ENCODE assay signal across 15 cellular contexts in genomic region chr20:45882469-45883099, GRCh38. TPM values are rescaled to one million over a fixed set of nuclear protein-coding genes. Genes with fewer than 3 reads are reported as not detected.
DNase-seq lines count a peak whose midpoint lies in the region; ATAC-seq and TF ChIP-seq lines count a peak whose summit lies in the region.
"Had no signal": no experiment of that assay in that cellular context is flagged by ENCODE, and none has a peak within 500 bp of the region (broad histone marks: within the 10 kb centered on the region; RNA-seq: fewer than 3 reads in every experiment).

No MANE protein-coding gene starts in this region.

- peak overlapping the region; percentile 65 for H3K4me3 Mint-ChIP-seq in activated CD4-positive, alpha-beta T cell treated with anti-CD3 and anti-CD28 coated beads, Interleukin-2, amount 10 ng/mL, durations not matched to agents 7 days and 5 days
- H3K4me3 Mint-ChIP-seq in activated naive CD8-positive, alpha-beta T cell treated with anti-CD3 and anti-CD28 coated beads, Interleukin-2, amount 10 ng/mL, durations not matched to agents 7 days and 5 days = peak overlapping the region; percentile 41
- H3K4me3 Mint-ChIP-seq in neural crest cell = peak overlapping the region; percentile 86

- H3K9me3 Mint-ChIP-seq in activated CD4-positive, alpha-beta T cell treated with anti-CD3 and anti-CD28 coated beads, Interleukin-2, amount 10 ng/mL, durations not matched to agents 7 days and 5 days = no peaks in the 10 kb centered on the region
- H3K9me3 Mint-ChIP-seq in activated naive CD8-positive, alpha-beta T cell treated with anti-CD3 and anti-CD28 coated beads, Interleukin-2, amount 10 ng/mL, durations not matched to agents 7 days and 5 days = no peaks in the 10 kb centered on the region
- H3K9me3 Mint-ChIP-seq in neural crest cell = no peaks in the 10 kb centered on the region

- DNase-seq in activated CD4-positive, alpha-beta T cell treated with anti-CD3 and anti-CD28 coated beads, Interleukin-2, amount 10 ng/mL, durations not matched to agents 7 days and 5 days = no peak
- DNase-seq in activated CD4-positive, alpha-beta T cell treated with anti-CD3 and anti-CD28 coated beads, Interleukin-2, amount 50 U/mL, for 1 hour = no peak
- no peak for DNase-seq in Jurkat, Clone E6-1 (ENCODE audit: low read depth, low spot score)
- DNase-seq in activated naive CD8-positive, alpha-beta T cell treated with anti-CD3 and anti-CD28 coated beads, Interleukin-2, amount 10 ng/mL, durations not matched to agents 7 days and 5 days = no peak
- DNase-seq in neural crest cell (ENCODE audit: low read depth, low spot score) (no peak), head of caudate nucleus (no peak)
- DNase-seq in stimulated activated naive CD4-positive, alpha-beta T cell treated with Interleukin-2 at 50 U/mL for 16 hours (lab: John Stamatoyannopoulos, UW) = no peak
- DNase-seq: activated CD4-positive, alpha-beta T cell treated with anti-CD3 and anti-CD28 coated beads for 4 hours; hypothalamus; KBM-7; NCI-H1694; NCI-H524; ovary; thyroid gland had no signal

- no peak for ATAC-seq in activated naive CD8-positive, alpha-beta T cell treated with anti-CD3 and anti-CD28 coated beads, Interleukin-2, amount 10 ng/mL, durations not matched to agents 7 days and 5 days (ENCODE audit: low read depth)
- no peak for ATAC-seq in HG03442 (IDR thresholded peaks at IDR 0.05; ENCODE audit: unreplicated experiment)

- no peak for TF ChIP-seq CTCF in neural crest cell (conservative IDR thresholded peaks at IDR 0.05)

- peak overlapping the region; percentile 5; the same call in 1 of the 2 replicates for H3K4me3 ChIP-seq in Jurkat, Clone E6-1 (ENCODE audit: low read length)
- H3K4me3 ChIP-seq: thyroid gland had no signal

- no peak overlapping the region for H3K27ac Mint-ChIP-seq in activated CD4-positive, alpha-beta T cell treated with anti-CD3 and anti-CD28 coated beads, Interleukin-2, amount 10 ng/mL, durations not matched to agents 7 days and 5 days
- H3K27ac Mint-ChIP-seq in activated naive CD8-positive, alpha-beta T cell treated with anti-CD3 and anti-CD28 coated beads, Interleukin-2, amount 10 ng/mL, durations not matched to agents 7 days and 5 days = peak overlapping the region; percentile 11
- H3K27ac Mint-ChIP-seq in neural crest cell (ENCODE audit: unreplicated experiment) = no peak overlapping the region

- intact Hi-C loops in head of caudate nucleus (cut with DNase I) = no loop called here

- H3K27me3 Mint-ChIP-seq in activated CD4-positive, alpha-beta T cell treated with anti-CD3 and anti-CD28 coated beads, Interleukin-2, amount 10 ng/mL, durations not matched to agents 7 days and 5 days = no peaks in the 10 kb centered on the region
- H3K27me3 Mint-ChIP-seq in activated naive CD8-positive, alpha-beta T cell treated with anti-CD3 and anti-CD28 coated beads, Interleukin-2, amount 10 ng/mL, durations not matched to agents 7 days and 5 days = no peaks in the 10 kb centered on the region
- H3K27me3 Mint-ChIP-seq in neural crest cell (ENCODE audit: low read depth) = no peaks in the 10 kb centered on the region

- peaks cover 44% of the 10 kb centered on the region for H3K4me1 Mint-ChIP-seq in activated CD4-positive, alpha-beta T cell treated with anti-CD3 and anti-CD28 coated beads, Interleukin-2, amount 10 ng/mL, durations not matched to agents 7 days and 5 days
- peaks cover 41% of the 10 kb centered on the region for H3K4me1 Mint-ChIP-seq in activated naive CD8-positive, alpha-beta T cell treated with anti-CD3 and anti-CD28 coated beads, Interleukin-2, amount 10 ng/mL, durations not matched to agents 7 days and 5 days
- peaks cover 20% of the 10 kb centered on the region for H3K4me1 Mint-ChIP-seq in neural crest cell

- POLR2A ChIA-PET in activated CD4-positive, alpha-beta T cell treated with anti-CD3 and anti-CD28 coated beads, Interleukin-2, amount 10 ng/mL, durations not matched to agents 7 days and 5 days (lab: Charles Lee) = no interaction called here
- POLR2A ChIA-PET in activated naive CD8-positive, alpha-beta T cell treated with anti-CD3 and anti-CD28 coated beads, Interleukin-2, amount 10 ng/mL, durations not matched to agents 7 days and 5 days (lab: Charles Lee) = interaction anchor here (1.0 to 2.6 kb wide), 6 partner anchors 8 to 91 kb away, joined by 3 to 30 read pairs (median 4); partner anchors contain the start of genes CTSA, DNTTIP1, NEURL2 and PCIF1

- CTCF ChIA-PET in activated CD4-positive, alpha-beta T cell treated with anti-CD3 and anti-CD28 coated beads, Interleukin-2, amount 10 ng/mL, durations not matched to agents 7 days and 5 days (lab: Charles Lee) = interaction anchor here (1.0 to 2.0 kb wide), 6 partner anchors 9 to 102 kb away, joined by 3 to 6 read pairs (median 4); partner anchors contain the start of gene CTSA

- peaks cover 33% of the 10 kb centered on the region for H3K36me3 Mint-ChIP-seq in activated CD4-positive, alpha-beta T cell treated with anti-CD3 and anti-CD28 coated beads, Interleukin-2, amount 10 ng/mL, durations not matched to agents 7 days and 5 days (ENCODE audit: low read depth)
- H3K36me3 Mint-ChIP-seq in activated naive CD8-positive, alpha-beta T cell treated with anti-CD3 and anti-CD28 coated beads, Interleukin-2, amount 10 ng/mL, durations not matched to agents 7 days and 5 days = peaks cover 21% of the 10 kb centered on the region
- H3K36me3 Mint-ChIP-seq in neural crest cell (ENCODE audit: low read depth) = peaks cover 2% of the 10 kb centered on the region

RNA-seq across cellular contexts. Expression of gene ZSWIM1, which starts 1.6 kb away (rescaled TPM):
- total RNA-seq in activated CD4-positive, alpha-beta T cell treated with anti-CD3 and anti-CD28 coated beads, Interleukin-2, amount 10 ng/mL, durations not matched to agents 7 days and 5 days = 10 to 100 TPM in 1 of 2 experiments, 1 to 10 TPM in 1; 9.8 to 11.5 TPM
- polyA plus RNA-seq in Jurkat, Clone E6-1 (2012; ENCODE audit: insufficient read depth, insufficient read length) = 7.6 TPM
- 10 to 100 TPM; 12.2 to 13.0 TPM for total RNA-seq in activated naive CD8-positive, alpha-beta T cell treated with anti-CD3 and anti-CD28 coated beads, Interleukin-2, amount 10 ng/mL, durations not matched to agents 7 days and 5 days
- total RNA-seq in neural crest cell = 16.6 and 17.0 TPM in 2 replicates

RNA-seq across cellular contexts. Expression of gene SPATA25, which starts 4.8 kb away (rescaled TPM):
- under 1 TPM; 0.56 to 0.84 TPM for total RNA-seq in activated CD4-positive, alpha-beta T cell treated with anti-CD3 and anti-CD28 coated beads, Interleukin-2, amount 10 ng/mL, durations not matched to agents 7 days and 5 days
- not detected for polyA plus RNA-seq in Jurkat, Clone E6-1 (2012; ENCODE audit: insufficient read depth, insufficient read length)
- 1 to 10 TPM; 1.7 to 2.0 TPM for total RNA-seq in activated naive CD8-positive, alpha-beta T cell treated with anti-CD3 and anti-CD28 coated beads, Interleukin-2, amount 10 ng/mL, durations not matched to agents 7 days and 5 days
- 0.41 and 2.2 TPM in 2 replicates for total RNA-seq in neural crest cell

RNA-seq across cellular contexts. Expression of gene NEURL2, which starts 8.4 kb away (rescaled TPM):
- 1 to 10 TPM; 2.6 TPM for total RNA-seq in activated CD4-positive, alpha-beta T cell treated with anti-CD3 and anti-CD28 coated beads, Interleukin-2, amount 10 ng/mL, durations not matched to agents 7 days and 5 days
- polyA plus RNA-seq in Jurkat, Clone E6-1 (2012; ENCODE audit: insufficient read depth, insufficient read length) = not detected
- total RNA-seq in activated naive CD8-positive, alpha-beta T cell treated with anti-CD3 and anti-CD28 coated beads, Interleukin-2, amount 10 ng/mL, durations not matched to agents 7 days and 5 days = 1 to 10 TPM; 3.9 to 5.3 TPM
- total RNA-seq in neural crest cell = 3.3 and 3.5 TPM in 2 replicates

RNA-seq across cellular contexts. Expression of gene CTSA, which starts 8.6 kb away (rescaled TPM):
- 10 to 100 TPM; 64.9 to 76.3 TPM for total RNA-seq in activated CD4-positive, alpha-beta T cell treated with anti-CD3 and anti-CD28 coated beads, Interleukin-2, amount 10 ng/mL, durations not matched to agents 7 days and 5 days
- polyA plus RNA-seq in Jurkat, Clone E6-1 (2012; ENCODE audit: insufficient read depth, insufficient read length) = 49.1 TPM
- 10 to 100 TPM; 76.9 to 83.4 TPM for total RNA-seq in activated naive CD8-positive, alpha-beta T cell treated with anti-CD3 and anti-CD28 coated beads, Interleukin-2, amount 10 ng/mL, durations not matched to agents 7 days and 5 days
- total RNA-seq in neural crest cell = 49.7 and 55.3 TPM in 2 replicates

RNA-seq across cellular contexts. Expression of gene ZSWIM3, which starts 25.2 kb away (rescaled TPM):
- total RNA-seq in activated CD4-positive, alpha-beta T cell treated with anti-CD3 and anti-CD28 coated beads, Interleukin-2, amount 10 ng/mL, durations not matched to agents 7 days and 5 days = 1 to 10 TPM; 6.2 to 6.4 TPM
- 4.8 TPM for polyA plus RNA-seq in Jurkat, Clone E6-1 (2012; ENCODE audit: insufficient read depth, insufficient read length)
- 1 to 10 TPM; 5.3 to 5.7 TPM for total RNA-seq in activated naive CD8-positive, alpha-beta T cell treated with anti-CD3 and anti-CD28 coated beads, Interleukin-2, amount 10 ng/mL, durations not matched to agents 7 days and 5 days
- 4.5 and 4.8 TPM in 2 replicates for total RNA-seq in neural crest cell
